ENCODE assay signal across 24 cellular contexts in genomic region chr11:12279672-12280108, GRCh38.
DNase-seq lines count a peak whose midpoint lies in the region; ATAC-seq and TF ChIP-seq lines count a peak whose summit lies in the region.
"Had no signal": no experiment of that assay in that cellular context is flagged by ENCODE, and none has a peak within 500 bp of the region (broad histone marks: within the 10 kb centered on the region; RNA-seq: fewer than 3 reads in every experiment).

No MANE protein-coding gene starts in this region.

- WGBS in heart left ventricle, 4 donors: 69 to 82% (median 73%) methylated on average over 4 of the region's 4 CpGs
- no CpG with 5 or more reads among the region's 4 CpGs for WGBS in neuronal stem cell (ENCODE audit: extremely low coverage in 2 of 2, insufficient read length in 2 of 2, insufficient replicate concordance in 1 of 2), 2 donors

- no peak overlapping the region for H2AK5ac ChIP-seq in neuronal stem cell (ENCODE audit: low read depth, low read length)

- no peaks in the 10 kb centered on the region for H3K36me3 ChIP-seq in heart left ventricle
- H3K36me3 ChIP-seq in neuronal stem cell (replicated peaks in 1 of 2; ENCODE audit: control insufficient read depth in 2 of 2, insufficient read depth in 2 of 2, low read length in 2 of 2): no peaks in the 10 kb centered on the region
- no peaks in the 10 kb centered on the region for H3K36me3 ChIP-seq in tibial artery
- H3K36me3 ChIP-seq: adrenal gland, HAP-1 had no signal

- peak overlapping the region; percentile 32 for H3K18ac ChIP-seq in neuronal stem cell (ENCODE audit: low read length)

- no peak overlapping the region for H4K8ac ChIP-seq in neuronal stem cell (ENCODE audit: low read depth, low read length)

- peak in 3 of 4 donors; percentile 45 to 53 (median 49) for ATAC-seq in heart left ventricle
- no peak for ATAC-seq in Right ventricle myocardium inferior
- no peak for ATAC-seq in HG03439 (IDR thresholded peaks at IDR 0.05; ENCODE audit: unreplicated experiment)
- ATAC-seq: activated CD4-positive, CD25-positive, alpha-beta regulatory T cell treated with anti-CD3 and anti-CD28 coated beads, Interleukin-2, amount 50 U/mL, for 24 hours; naive thymus-derived CD4-positive, alpha-beta T cell; psoas muscle; stimulated activated effector memory CD8-positive, alpha-beta T cell treated with anti-CD3 and anti-CD28 coated beads, Interleukin-12 subunit alpha, Interleukin-12 subunit beta, amount 100 ng/mL, for 72 hours had no signal

- H3K14ac ChIP-seq in neuronal stem cell (ENCODE audit: low read length): no peak overlapping the region

- H3K79me1 ChIP-seq in neuronal stem cell (ENCODE audit: low read depth, low read length): no peaks in the 10 kb centered on the region

- intact Hi-C loops in heart left ventricle (cut with DNase I): loop anchor here (1.0 to 10.0 kb wide), 15 partner anchors 42 to 905 kb away; no protein-coding TSS in a partner anchor
- intact Hi-C loops in Right ventricle myocardium inferior (cut with DNase I): loop anchor here (5.0 kb wide), 3 partner anchors 42 to 482 kb away; no protein-coding TSS in a partner anchor
- intact Hi-C loops in tibial artery (cut with DNase I; ENCODE audit: low total_unique reads): loop anchor here (2.0 to 10.0 kb wide), 4 partner anchors 191 to 465 kb away; no protein-coding TSS in a partner anchor

- H3K4me3 ChIP-seq in heart left ventricle (no peak overlapping the region), neuronal stem cell (ENCODE audit: low read length in 2 of 2) (no peak overlapping the region), tibial artery (no peak overlapping the region)
- H3K4me3 ChIP-seq: adrenal gland, HAP-1, psoas muscle had no signal

- no peaks in the 10 kb centered on the region for H3K27me3 ChIP-seq in heart left ventricle
- H3K27me3 ChIP-seq in neuronal stem cell (ENCODE audit: control insufficient read depth in 3 of 3, insufficient read depth in 3 of 3, low read depth in 1 of 3, low read length in 3 of 3): peaks cover 0 to 7% (median 0%) of the 10 kb centered on the region in 3 experiments
- H3K27me3 ChIP-seq in tibial artery: no peaks in the 10 kb centered on the region
- H3K27me3 ChIP-seq: adrenal gland had no signal

- H2BK15ac ChIP-seq in neuronal stem cell (ENCODE audit: low read length): no peak overlapping the region

- TF ChIP-seq CTCF in heart left ventricle (IDR thresholded peaks at IDR 0.05) (no peak), tibial artery (IDR thresholded peaks at IDR 0.05) (no peak)

- no peak overlapping the region for H3K4ac ChIP-seq in neuronal stem cell (ENCODE audit: low read length)

- H3K9ac ChIP-seq in neuronal stem cell (ENCODE audit: low read depth, low read length, poor library complexity): no peak overlapping the region

- no peak overlapping the region for H2BK12ac ChIP-seq in neuronal stem cell (ENCODE audit: low read length)

- H2AFZ ChIP-seq in neuronal stem cell (ENCODE audit: low read length): no peak overlapping the region

- H3K27ac ChIP-seq in heart left ventricle (no peak overlapping the region), neuronal stem cell (replicated peaks; ENCODE audit: low read length) (no peak overlapping the region), tibial artery (peak overlapping the region; percentile 7 to 35)
- H3K27ac ChIP-seq: adrenal gland, epithelial cell of prostate, psoas muscle had no signal

- no peak overlapping the region for H3K23ac ChIP-seq in neuronal stem cell (ENCODE audit: low read depth, low read length, poor library complexity)

- H3K9me3 ChIP-seq in heart left ventricle (no peaks in the 10 kb centered on the region), neuronal stem cell (replicated peaks in 1 of 2; ENCODE audit: control insufficient read depth in 2 of 2, insufficient read depth in 1 of 2, low read depth in 1 of 2, low read length in 2 of 2) (no peaks in the 10 kb centered on the region), tibial artery (no peaks in the 10 kb centered on the region)
- H3K9me3 ChIP-seq: adrenal gland, HAP-1, psoas muscle had no signal

- no peak overlapping the region for H4K91ac ChIP-seq in neuronal stem cell (ENCODE audit: low read depth, low read length, poor library complexity)

- no peak for TF ChIP-seq POLR2A in heart left ventricle (IDR thresholded peaks at IDR 0.05)

- H3K4me1 ChIP-seq in heart left ventricle: peaks cover 0 to 8% (median 1%) of the 10 kb centered on the region in 12 donors
- H3K4me1 ChIP-seq in neuronal stem cell (ENCODE audit: control insufficient read depth in 2 of 2, insufficient read depth in 1 of 2, low read depth in 1 of 2, low read length in 2 of 2): no peaks in the 10 kb centered on the region
- H3K4me1 ChIP-seq in tibial artery: peaks cover 0 to 31% (median 9%) of the 10 kb centered on the region in 4 donors
- H3K4me1 ChIP-seq: adrenal gland, psoas muscle had no signal

- DNase-seq in heart left ventricle (peak in 1 of 5 donors; percentile 9), Right ventricle myocardium inferior (ENCODE audit: missing footprints) (no peak), ecto neural progenitor cell (ENCODE audit: low spot score) (peak; percentile 34), neuronal stem cell (ENCODE audit: low spot score) (no peak), tibial artery (no peak)
- no peak for DNase-seq in stimulated activated CD4-positive, alpha-beta T cell treated with anti-CD3 and anti-CD28 coated beads, Interleukin-1b, Interleukin-23, amount 100 ng/mL, for 48 hours
- no peak for DNase-seq in effector CD8-positive, alpha-beta T cell (lab: John Stamatoyannopoulos, UW)
- DNase-seq: activated CD4-positive, alpha-beta T cell treated with anti-CD3 and anti-CD28 coated beads, Interleukin-2, amount 50 U/mL, for 4 hours; activated naive CD4-positive, alpha-beta T cell treated with anti-CD3 and anti-CD28 coated beads, Interleukin-2, amount 10 ng/mL, durations not matched to agents 7 days and 5 days; cerebellar nuclear complex; NCI-H1417 treated with DMSO at 0.1 percent for 48 hours; NCI-H226; nucleus accumbens; psoas muscle; SHP77; stimulated activated CD4-positive, alpha-beta T cell treated with anti-CD3 and anti-CD28 coated beads, Interleukin-4, amount 100 ng/mL, for 4 hours; T-helper 2 cell had no signal

- H2BK120ac ChIP-seq in neuronal stem cell (ENCODE audit: low read depth, low read length): no peak overlapping the region

- no peak overlapping the region for H2BK5ac ChIP-seq in neuronal stem cell (ENCODE audit: low read length)

- H3K4me2 ChIP-seq in neuronal stem cell (ENCODE audit: insufficient read depth, low read length, poor library complexity, severe bottlenecking): no peak overlapping the region

Comparison
In these comparisons a context has a peak if more than half of its experiments do, and no peak if none do; other contexts are left out.
1. ATAC-seq: peak in heart left ventricle (3 of 4); none in Right ventricle myocardium inferior (single experiment) and HG03439 (single experiment).
2. H3K27ac ChIP-seq: peak in tibial artery (2 of 2); none in heart left ventricle (0 of 12) and neuronal stem cell (single experiment).